ENCODE assay signal across 20 cellular contexts in the genomic region with DNA sequence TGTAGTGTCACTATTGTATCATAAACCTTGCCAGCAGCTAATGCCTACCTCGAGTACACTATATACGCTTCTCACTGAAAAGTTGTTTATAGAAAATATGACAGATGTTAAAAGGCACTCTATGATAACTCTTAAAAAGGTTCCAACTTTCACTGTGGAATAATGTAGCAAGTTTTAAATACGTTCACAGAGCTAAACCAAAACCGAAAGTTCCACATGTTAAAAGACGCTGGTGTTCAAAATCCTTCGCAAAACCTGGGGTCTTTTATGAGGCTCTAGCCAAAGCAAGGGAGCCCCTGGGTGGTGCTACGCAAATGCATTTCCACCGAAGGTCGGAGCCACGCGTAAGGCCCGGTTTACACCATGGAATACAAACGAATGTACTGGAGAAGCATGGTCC.
A peak's percentile ranks its signal among the peaks of the same experiment; 100 is the strongest.
DNase-seq lines count a peak whose midpoint lies in the region; ATAC-seq, FAIRE-seq and TF ChIP-seq lines count a peak whose summit lies in the region.
"Had no signal": no experiment of that assay in that cellular context is flagged by ENCODE, and none has a peak within 500 bp of the region (broad histone marks: within the 10 kb centered on the region; RNA-seq: fewer than 3 reads in every experiment).

No MANE protein-coding gene starts in this region.

- no peak overlapping the region for H2BK5ac ChIP-seq in H1 (ENCODE audit: low read depth, low read length)

- no peak for DNase-seq in activated CD8-positive, alpha-beta T cell treated with anti-CD3 and anti-CD28 coated beads, Interleukin-2, amount 10 ng/mL, durations not matched to agents 7 days and 5 days
- DNase-seq in activated CD8-positive, alpha-beta T cell treated with anti-CD3 and anti-CD28 coated beads for 36 hours: no peak
- peak; percentile 31 for DNase-seq in M059J (ENCODE audit: low read depth)
- no peak for DNase-seq in H1 (ENCODE audit: low read depth in 1 of 2, low spot score in 2 of 2)
- DNase-seq in smooth muscle cell (lab: John Stamatoyannopoulos, UW; ENCODE audit: unreplicated experiment): no peak
- no peak for DNase-seq in Ammon's horn (ENCODE audit: low spot score)
- DNase-seq: Kasumi-1, NCI-H187 treated with DMSO at 0.1 percent for 48 hours, NCI-H526, right cardiac atrium had no signal

- H3K27ac ChIP-seq in H1 (ENCODE audit: low read depth, low read length) (no peak overlapping the region), smooth muscle cell (ENCODE audit: low read depth) (no peak overlapping the region)
- H3K27ac ChIP-seq: ascending aorta, HL-60 had no signal

- H4K5ac ChIP-seq in H1 (ENCODE audit: insufficient read length, low read depth, low read length): no peak overlapping the region

- H3K9me3 ChIP-seq in H1 (ENCODE audit: insufficient read depth in 2 of 2, low read depth in 1 of 2, low read length in 1 of 2) (no peaks in the 10 kb centered on the region), smooth muscle cell (replicated peaks; ENCODE audit: low read depth) (no peaks in the 10 kb centered on the region)
- H3K9me3 ChIP-seq: ascending aorta had no signal

- H3K23me2 ChIP-seq in H1 (ENCODE audit: low read depth, low read length): peaks cover 13% of the 10 kb centered on the region

- H3K4me1 Mint-ChIP-seq in activated CD8-positive, alpha-beta T cell treated with anti-CD3 and anti-CD28 coated beads, Interleukin-2, amount 10 ng/mL, durations not matched to agents 7 days and 5 days (ENCODE audit: low read depth): peaks cover 12% of the 10 kb centered on the region
- peaks cover 13% of the 10 kb centered on the region for H3K4me1 Mint-ChIP-seq in activated CD8-positive, alpha-beta T cell treated with anti-CD3 and anti-CD28 coated beads for 36 hours (ENCODE audit: low read depth)

- H3K18ac ChIP-seq in H1 (ENCODE audit: extremely low read depth, low read length): peak overlapping the region; percentile 44; the same call in 1 of the 2 replicates

- H3K27ac Mint-ChIP-seq in activated CD8-positive, alpha-beta T cell treated with anti-CD3 and anti-CD28 coated beads, Interleukin-2, amount 10 ng/mL, durations not matched to agents 7 days and 5 days: no peak overlapping the region
- no peak overlapping the region for H3K27ac Mint-ChIP-seq in activated CD8-positive, alpha-beta T cell treated with anti-CD3 and anti-CD28 coated beads for 36 hours
- H3K27ac Mint-ChIP-seq: dendritic cell treated with granulocyte-macrophage colony-stimulating factor and Interleukin-4, amounts not matched to agents 40 ng/mL and 50 ng/mL, for 4 days; stimulated activated memory B cell treated with anti-CD40 and anti-IgM and Interleukin-4, amounts not matched to agents 10 μg/mL and 1 μg/mL and 100 μg/mL, for 72 hours had no signal

- TF ChIP-seq EP300 in H1 (IDR thresholded peaks at IDR 0.05; ENCODE audit: borderline replicate concordance in 1 of 2, low read depth in 2 of 2, low read length in 2 of 2): no peak

- intact Hi-C loops in activated CD8-positive, alpha-beta T cell treated with anti-CD3 and anti-CD28 coated beads for 36 hours (cut with micrococcal nuclease): no loop called here

- H3K4me3 Mint-ChIP-seq in activated CD8-positive, alpha-beta T cell treated with anti-CD3 and anti-CD28 coated beads, Interleukin-2, amount 10 ng/mL, durations not matched to agents 7 days and 5 days: peak overlapping the region; percentile 56
- H3K4me3 Mint-ChIP-seq in activated CD8-positive, alpha-beta T cell treated with anti-CD3 and anti-CD28 coated beads for 36 hours: no peak overlapping the region
- H3K4me3 Mint-ChIP-seq: dendritic cell treated with granulocyte-macrophage colony-stimulating factor and Interleukin-4, amounts not matched to agents 40 ng/mL and 50 ng/mL, for 4 days; stimulated activated memory B cell treated with anti-CD40 and anti-IgM and Interleukin-4, amounts not matched to agents 10 μg/mL and 1 μg/mL and 100 μg/mL, for 72 hours had no signal

- H3K56ac ChIP-seq in H1 (replicated peaks; ENCODE audit: insufficient read length, low read depth, low read length): no peak overlapping the region

- TF ChIP-seq RAD21 in H1 (IDR thresholded peaks at IDR 0.05 in 1 of 2, conservative IDR thresholded peaks at IDR 0.05 in 1 of 2; ENCODE audit: low read depth in 2 of 2, low read length in 2 of 2): no peak

- H2BK12ac ChIP-seq in H1 (ENCODE audit: low read depth, low read length): no peak overlapping the region

- ATAC-seq in activated CD8-positive, alpha-beta T cell treated with anti-CD3 and anti-CD28 coated beads, Interleukin-2, amount 10 ng/mL, durations not matched to agents 7 days and 5 days: no peak
- no peak for ATAC-seq in activated CD8-positive, alpha-beta T cell treated with anti-CD3 and anti-CD28 coated beads for 36 hours
- ATAC-seq in GM21529 (IDR thresholded peaks at IDR 0.05; ENCODE audit: unreplicated experiment) (no peak), GM21360 (IDR thresholded peaks at IDR 0.05; ENCODE audit: unreplicated experiment) (no peak)
- ATAC-seq: activated CD4-positive, CD25-positive, alpha-beta regulatory T cell treated with anti-CD3 and anti-CD28 coated beads, Interleukin-2, amount 50 U/mL, for 24 hours; GM12878; right cardiac atrium; stimulated activated memory B cell treated with anti-CD40 and anti-IgM and Interleukin-4, amounts not matched to agents 10 μg/mL and 1 μg/mL and 100 μg/mL, for 72 hours had no signal

- H3K4ac ChIP-seq in H1 (replicated peaks; ENCODE audit: insufficient read length, low read depth, low read length): no peak overlapping the region

- CTCF ChIA-PET in activated CD8-positive, alpha-beta T cell treated with anti-CD3 and anti-CD28 coated beads, Interleukin-2, amount 10 ng/mL, durations not matched to agents 7 days and 5 days (lab: Charles Lee): no interaction called here
- CTCF ChIA-PET in activated CD8-positive, alpha-beta T cell treated with anti-CD3 and anti-CD28 coated beads for 36 hours (lab: Charles Lee): no interaction called here
- CTCF ChIA-PET in H1 (lab: Charles Lee; ENCODE audit: partially characterized antibody): interaction anchor here (0.6 to 1.2 kb wide), 3 partner anchors 50 to 304 kb away, joined by 3 to 5 read pairs (median 5); no protein-coding TSS in a partner anchor

- peaks cover 9 to 19% (median 16%) of the 10 kb centered on the region in 4 experiments for H3K4me1 ChIP-seq in H1 (replicated peaks in 1 of 4; ENCODE audit: control insufficient read depth in 3 of 4, insufficient read depth in 4 of 4, low read length in 3 of 4)
- peaks cover 36% of the 10 kb centered on the region for H3K4me1 ChIP-seq in smooth muscle cell (ENCODE audit: low read depth)

- H2BK20ac ChIP-seq in H1 (ENCODE audit: low read length): no peak overlapping the region

- H4K91ac ChIP-seq in H1 (replicated peaks; ENCODE audit: insufficient read length, low read length): no peak overlapping the region

- H3K23ac ChIP-seq in H1 (ENCODE audit: insufficient read length): no peak overlapping the region

- H3K36me3 ChIP-seq in H1 (ENCODE audit: control insufficient read depth in 2 of 4, insufficient read depth in 4 of 4, low read length in 3 of 4) (no peaks in the 10 kb centered on the region), smooth muscle cell (ENCODE audit: low read depth) (no peaks in the 10 kb centered on the region)
- H3K36me3 ChIP-seq: ascending aorta had no signal

- H2BK15ac ChIP-seq in H1 (ENCODE audit: low read length): no peak overlapping the region

- TF ChIP-seq POLR2A in H1 (IDR thresholded peaks at IDR 0.05; ENCODE audit: control extremely low read depth in 1 of 2, low read depth in 2 of 2, low read length in 2 of 2): no peak

- H4K8ac ChIP-seq in H1 (ENCODE audit: extremely low read depth, insufficient read depth, low read length): no peak overlapping the region

- POLR2A ChIA-PET in activated CD8-positive, alpha-beta T cell treated with anti-CD3 and anti-CD28 coated beads, Interleukin-2, amount 10 ng/mL, durations not matched to agents 7 days and 5 days (lab: Charles Lee): no interaction called here
- POLR2A ChIA-PET in activated CD8-positive, alpha-beta T cell treated with anti-CD3 and anti-CD28 coated beads for 36 hours (lab: Charles Lee): no interaction called here
- POLR2A ChIA-PET in H1 (lab: Charles Lee; ENCODE audit: partially characterized antibody): no interaction called here

- no peak overlapping the region for H3K14ac ChIP-seq in H1 (ENCODE audit: insufficient read length)

- H3K4me2 ChIP-seq in H1 (ENCODE audit: insufficient read depth in 1 of 2, low read depth in 2 of 2, low read length in 2 of 2): no peak overlapping the region
- peak overlapping the region; percentile 43 for H3K4me2 ChIP-seq in smooth muscle cell

- peaks cover 53% of the 10 kb centered on the region for H3K27me3 Mint-ChIP-seq in activated CD8-positive, alpha-beta T cell treated with anti-CD3 and anti-CD28 coated beads, Interleukin-2, amount 10 ng/mL, durations not matched to agents 7 days and 5 days (ENCODE audit: low read depth)
- peaks cover 56% of the 10 kb centered on the region for H3K27me3 Mint-ChIP-seq in activated CD8-positive, alpha-beta T cell treated with anti-CD3 and anti-CD28 coated beads for 36 hours

- H2BK120ac ChIP-seq in H1 (replicated peaks; ENCODE audit: low read depth, low read length): no peak overlapping the region

- H3K27me3 ChIP-seq in H1 (replicated peaks in 1 of 4; ENCODE audit: control insufficient read depth in 3 of 4, extremely low read depth in 1 of 4, insufficient read depth in 3 of 4, low read length in 3 of 4): peaks cover 2 to 26% (median 16%) of the 10 kb centered on the region in 4 experiments; a peak in 6 of 7 replicates
- H3K27me3 ChIP-seq in smooth muscle cell (ENCODE audit: low read depth): no peaks in the 10 kb centered on the region

- H3K79me2 ChIP-seq in H1 (ENCODE audit: control insufficient read depth in 1 of 2, insufficient read depth in 2 of 2, low read length in 2 of 2) (no peaks in the 10 kb centered on the region), smooth muscle cell (ENCODE audit: low read depth) (peaks cover 14% of the 10 kb centered on the region)

- peaks cover 3% of the 10 kb centered on the region for H3K36me3 Mint-ChIP-seq in activated CD8-positive, alpha-beta T cell treated with anti-CD3 and anti-CD28 coated beads, Interleukin-2, amount 10 ng/mL, durations not matched to agents 7 days and 5 days (ENCODE audit: low read depth)
- H3K36me3 Mint-ChIP-seq in activated CD8-positive, alpha-beta T cell treated with anti-CD3 and anti-CD28 coated beads for 36 hours (ENCODE audit: low read depth): no peaks in the 10 kb centered on the region
- H3K36me3 Mint-ChIP-seq: stimulated activated memory B cell treated with anti-CD40 and anti-IgM and Interleukin-4, amounts not matched to agents 10 μg/mL and 1 μg/mL and 100 μg/mL, for 72 hours had no signal

- H3K79me1 ChIP-seq in H1 (ENCODE audit: low read depth, low read length): no peaks in the 10 kb centered on the region

- H2AFZ ChIP-seq in H1 (ENCODE audit: low read length) (no peak overlapping the region), smooth muscle cell (ENCODE audit: low read depth) (no peak overlapping the region)

- 73% methylated on average over 13 of the region's 13 CpGs; no CpG with 5 or more reads in 1 of the 2 experiments for WGBS in H1 (ENCODE audit: extremely low coverage in 1 of 2, insufficient coverage in 1 of 2, insufficient read length in 1 of 2, insufficient replicate concordance in 2 of 2, low coverage in 1 of 2, low lambda C conversion rate in 2 of 2, missing lambda C conversion rate in 1 of 2), 2 experiments
- WGBS in smooth muscle cell (ENCODE audit: low lambda C conversion rate): 74% methylated on average over 13 of the region's 13 CpGs

- no peaks in the 10 kb centered on the region for H3K9me3 Mint-ChIP-seq in activated CD8-positive, alpha-beta T cell treated with anti-CD3 and anti-CD28 coated beads, Interleukin-2, amount 10 ng/mL, durations not matched to agents 7 days and 5 days (ENCODE audit: insufficient read depth)
- H3K9me3 Mint-ChIP-seq in activated CD8-positive, alpha-beta T cell treated with anti-CD3 and anti-CD28 coated beads for 36 hours: no peaks in the 10 kb centered on the region
- H3K9me3 Mint-ChIP-seq: dendritic cell treated with granulocyte-macrophage colony-stimulating factor and Interleukin-4, amounts not matched to agents 40 ng/mL and 50 ng/mL, for 4 days; neural crest cell had no signal

- no peaks in the 10 kb centered on the region for H4K20me1 ChIP-seq in H1 (replicated peaks in 1 of 2; ENCODE audit: control insufficient read depth in 1 of 2, insufficient read depth in 2 of 2, low read length in 2 of 2)
- H4K20me1 ChIP-seq in smooth muscle cell (ENCODE audit: low read depth): no peaks in the 10 kb centered on the region

- no peak overlapping the region for H2AK5ac ChIP-seq in H1 (ENCODE audit: low read depth, low read length)

- FAIRE-seq in H1 (lab: Jason Lieb, UNC): no peak
- FAIRE-seq: GM12878 had no signal

- no peak for TF ChIP-seq CTCF in activated CD8-positive, alpha-beta T cell treated with anti-CD3 and anti-CD28 coated beads for 36 hours (IDR thresholded peaks at IDR 0.05)
- TF ChIP-seq CTCF in H1 (IDR thresholded peaks at IDR 0.05; ENCODE audit: control extremely low read depth in 1 of 3, insufficient read depth in 1 of 3, low read depth in 1 of 3, low read length in 3 of 3) (no peak), smooth muscle cell (IDR thresholded peaks at IDR 0.05; ENCODE audit: borderline replicate concordance, insufficient read depth, poor library complexity, severe bottlenecking) (no peak)

- H3K4me3 ChIP-seq in H1 (ENCODE audit: extremely low read depth in 1 of 4, insufficient read depth in 2 of 4, low read depth in 3 of 4, low read length in 4 of 4): no peak overlapping the region
- no peak overlapping the region for H3K4me3 ChIP-seq in smooth muscle cell
- H3K4me3 ChIP-seq: ascending aorta, GM12878, lung had no signal

- H3F3A ChIP-seq in smooth muscle cell (ENCODE audit: low read depth): no peaks in the 10 kb centered on the region

- no peak overlapping the region for H3K9ac ChIP-seq in H1 (replicated peaks in 1 of 4; ENCODE audit: extremely low read depth in 1 of 4, low read depth in 3 of 4, low read length in 3 of 4)
- no peak overlapping the region for H3K9ac ChIP-seq in smooth muscle cell (ENCODE audit: low read depth)
